Comparison of ENCODE assay signal across 8 cellular contexts in genomic region chr3:149657458-149657795, GRCh38. TPM values are rescaled to one million over a fixed set of nuclear protein-coding genes. Genes with fewer than 3 reads are reported as not detected.
DNase-seq lines count a peak whose midpoint lies in the region; ATAC-seq, FAIRE-seq and TF ChIP-seq lines count a peak whose summit lies in the region.

No MANE protein-coding gene starts in this region.

- no peak overlapping the region for H2BK15ac ChIP-seq in H1 (ENCODE audit: low read length)

- no peak overlapping the region for H4K5ac ChIP-seq in H1 (ENCODE audit: insufficient read length, low read depth, low read length)

- peak overlapping the region; percentile 85; the same call in 1 of the 2 replicates for H3K18ac ChIP-seq in H1 (ENCODE audit: extremely low read depth, low read length)

- no peak for TF ChIP-seq POLR2A in H1 (IDR thresholded peaks at IDR 0.05; ENCODE audit: control extremely low read depth in 1 of 2, low read depth in 2 of 2, low read length in 2 of 2)
- TF ChIP-seq POLR2A in vagina (IDR thresholded peaks at IDR 0.05), result no peak

- H3K4me1 Mint-ChIP-seq in activated CD4-positive, alpha-beta T cell treated with anti-CD3 and anti-CD28 coated beads for 36 hours, result peaks cover 12% of the 10 kb centered on the region

- H3K9ac ChIP-seq in H1 (replicated peaks in 1 of 4; ENCODE audit: extremely low read depth in 1 of 4, low read depth in 3 of 4, low read length in 3 of 4), result peak overlapping the region; percentile 81 to 95 (median 93)

- peak overlapping the region; percentile 95 to 99 for H3K4me2 ChIP-seq in H1 (ENCODE audit: insufficient read depth in 1 of 2, low read depth in 2 of 2, low read length in 2 of 2)

- H3K27me3 ChIP-seq in H1 (replicated peaks in 1 of 4; ENCODE audit: control insufficient read depth in 3 of 4, extremely low read depth in 1 of 4, insufficient read depth in 3 of 4, low read length in 3 of 4) (peaks cover 0 to 12% (median 8%) of the 10 kb centered on the region in 4 experiments; a peak in 4 of 7 replicates), vagina (no peaks in the 10 kb centered on the region)

- intact Hi-C loops in activated CD4-positive, alpha-beta T cell treated with anti-CD3 and anti-CD28 coated beads for 36 hours (cut with DNase I, micrococcal nuclease), result loop anchor here in 1 of 2 experiments (5.0 kb wide), 2 partner anchors 60 to 80 kb away; no protein-coding TSS in a partner anchor
- intact Hi-C loops in mucosa of descending colon (cut with DNase I, micrococcal nuclease) (loop anchor here (5.0 to 10.0 kb wide), 2 partner anchors 123 to 130 kb away; no protein-coding TSS in a partner anchor), vagina (cut with DNase I) (loop anchor here (5.0 kb wide), 2 partner anchors 80 to 125 kb away; no protein-coding TSS in a partner anchor)

- H3K23me2 ChIP-seq in H1 (ENCODE audit: low read depth, low read length), result peaks cover 26% of the 10 kb centered on the region

- no peak overlapping the region; the same call in 1 of the 2 replicates for H2AFZ ChIP-seq in H1 (ENCODE audit: low read length)

- TF ChIP-seq CTCF in RWPE1 (conservative IDR thresholded peaks at IDR 0.05; ENCODE audit: low read depth) (no peak), H1 (IDR thresholded peaks at IDR 0.05; ENCODE audit: control extremely low read depth in 1 of 3, insufficient read depth in 1 of 3, low read depth in 1 of 3, low read length in 3 of 3) (no peak), mucosa of descending colon (IDR thresholded peaks at IDR 0.05) (no peak), vagina (IDR thresholded peaks at IDR 0.05) (no peak)

- H3K9me3 ChIP-seq in H1 (ENCODE audit: insufficient read depth in 2 of 2, low read depth in 1 of 2, low read length in 1 of 2) (no peaks in the 10 kb centered on the region), mucosa of descending colon (no peaks in the 10 kb centered on the region), vagina (no peaks in the 10 kb centered on the region)

- H3K27ac Mint-ChIP-seq in activated CD4-positive, alpha-beta T cell treated with anti-CD3 and anti-CD28 coated beads for 36 hours, result no peak overlapping the region

- no peak overlapping the region for H3K14ac ChIP-seq in H1 (ENCODE audit: insufficient read length)

- H3K4me3 ChIP-seq in H1 (ENCODE audit: extremely low read depth in 1 of 4, insufficient read depth in 2 of 4, low read depth in 3 of 4, low read length in 4 of 4), result peak overlapping the region; percentile 53 to 83 (median 73)
- H3K4me3 ChIP-seq in mucosa of descending colon, result peak overlapping the region; percentile 20
- H3K4me3 ChIP-seq in vagina, result peak overlapping the region; percentile 86 to 92

- H3K4me1 ChIP-seq in H1 (replicated peaks in 1 of 4; ENCODE audit: control insufficient read depth in 3 of 4, insufficient read depth in 4 of 4, low read length in 3 of 4) (peaks cover 0 to 5% (median 1%) of the 10 kb centered on the region in 4 experiments), mucosa of descending colon (ENCODE audit: low read depth) (peaks cover 18% of the 10 kb centered on the region), vagina (peaks cover 49% of the 10 kb centered on the region)

- H3K56ac ChIP-seq in H1 (replicated peaks; ENCODE audit: insufficient read length, low read depth, low read length), result no peak overlapping the region

- 1% methylated on average over 17 of the region's 21 CpGs; no CpG with 5 or more reads in 1 of the 2 experiments for WGBS in H1 (ENCODE audit: extremely low coverage in 1 of 2, insufficient coverage in 1 of 2, insufficient read length in 1 of 2, insufficient replicate concordance in 2 of 2, low coverage in 1 of 2, low lambda C conversion rate in 2 of 2, missing lambda C conversion rate in 1 of 2), 2 experiments

- H3K4ac ChIP-seq in H1 (replicated peaks; ENCODE audit: insufficient read length, low read depth, low read length), result no peak overlapping the region

- H3K9me3 Mint-ChIP-seq in activated CD4-positive, alpha-beta T cell treated with anti-CD3 and anti-CD28 coated beads for 36 hours (ENCODE audit: low read depth), result no peaks in the 10 kb centered on the region

- H3K36me3 ChIP-seq in H1 (ENCODE audit: control insufficient read depth in 2 of 4, insufficient read depth in 4 of 4, low read length in 3 of 4), result peaks cover 0 to 3% (median 0%) of the 10 kb centered on the region in 4 experiments; a peak in 1 of 8 replicates
- no peaks in the 10 kb centered on the region for H3K36me3 ChIP-seq in mucosa of descending colon (ENCODE audit: low read depth)
- no peaks in the 10 kb centered on the region for H3K36me3 ChIP-seq in vagina

- no peak for FAIRE-seq in H1 (lab: Jason Lieb, UNC)

- H2BK12ac ChIP-seq in H1 (ENCODE audit: low read depth, low read length), result peak overlapping the region; percentile 91

- H2BK120ac ChIP-seq in H1 (replicated peaks; ENCODE audit: low read depth, low read length), result no peak overlapping the region

- H3K79me1 ChIP-seq in H1 (ENCODE audit: low read depth, low read length), result peaks cover 5% of the 10 kb centered on the region

- no peak for TF ChIP-seq EP300 in H1 (IDR thresholded peaks at IDR 0.05; ENCODE audit: borderline replicate concordance in 1 of 2, low read depth in 2 of 2, low read length in 2 of 2)

- H2AK5ac ChIP-seq in H1 (ENCODE audit: low read depth, low read length), result no peak overlapping the region

- peak overlapping the region; percentile 96 for H2BK5ac ChIP-seq in H1 (ENCODE audit: low read depth, low read length)

- DNase-seq in activated CD4-positive, alpha-beta T cell treated with anti-CD3 and anti-CD28 coated beads for 36 hours, result no peak
- no peak for DNase-seq in activated CD4-positive, alpha-beta T cell treated with anti-CD3 and anti-CD28 coated beads for 4 hours
- DNase-seq in RWPE1 (ENCODE audit: low spot score) (peak; percentile 76), H1 (ENCODE audit: low read depth in 1 of 2, low spot score in 2 of 2) (no peak), mucosa of descending colon (peak in 1 of 3 donors; percentile 40), vagina (ENCODE audit: extremely low spot score in 2 of 2) (peak in 1 of 2 donors; percentile 90)
- no peak for DNase-seq in activated effector memory CD4-positive, alpha-beta T cell treated with Interleukin-2 at 50 U/mL for 16 hours

- peak; percentile 70 for ATAC-seq in activated CD4-positive, alpha-beta T cell treated with anti-CD3 and anti-CD28 coated beads for 36 hours
- ATAC-seq in mucosa of descending colon (peak; percentile 75), HG03442 (IDR thresholded peaks at IDR 0.05; ENCODE audit: unreplicated experiment) (no peak)

- CTCF ChIA-PET in activated CD4-positive, alpha-beta T cell treated with anti-CD3 and anti-CD28 coated beads for 36 hours (lab: Charles Lee), result interaction anchor here (1.1 to 1.5 kb wide), 2 partner anchors 12 to 99 kb away, joined by 3 to 4 read pairs; no protein-coding TSS in a partner anchor
- CTCF ChIA-PET in RWPE1 (lab: Yijun Ruan, JAX) (interaction anchor here (1.3 to 2.0 kb wide), 2 partner anchors 88 to 287 kb away, joined by 3 to 9 read pairs; no protein-coding TSS in a partner anchor), H1 (lab: Charles Lee; ENCODE audit: partially characterized antibody) (interaction anchor here (1.1 to 5.3 kb wide), 8 partner anchors 9 to 151 kb away, joined by 3 to 35 read pairs (median 4); no protein-coding TSS in a partner anchor)

- H4K91ac ChIP-seq in H1 (replicated peaks; ENCODE audit: insufficient read length, low read length), result peak overlapping the region; percentile 2

- peaks cover 0 to 4% of the 10 kb centered on the region in 2 experiments for H4K20me1 ChIP-seq in H1 (replicated peaks in 1 of 2; ENCODE audit: control insufficient read depth in 1 of 2, insufficient read depth in 2 of 2, low read length in 2 of 2)

- no peak overlapping the region for H2BK20ac ChIP-seq in H1 (ENCODE audit: low read length)

- no peak for TF ChIP-seq RAD21 in H1 (IDR thresholded peaks at IDR 0.05 in 1 of 2, conservative IDR thresholded peaks at IDR 0.05 in 1 of 2; ENCODE audit: low read depth in 2 of 2, low read length in 2 of 2)

- H3K36me3 Mint-ChIP-seq in activated CD4-positive, alpha-beta T cell treated with anti-CD3 and anti-CD28 coated beads for 36 hours (ENCODE audit: low read depth), result no peaks in the 10 kb centered on the region

- peak overlapping the region; percentile 69 for H3K4me3 Mint-ChIP-seq in activated CD4-positive, alpha-beta T cell treated with anti-CD3 and anti-CD28 coated beads for 36 hours

- POLR2A ChIA-PET in activated CD4-positive, alpha-beta T cell treated with anti-CD3 and anti-CD28 coated beads for 36 hours (lab: Charles Lee), result no interaction called here
- POLR2A ChIA-PET in RWPE1 (lab: Yijun Ruan, JAX; ENCODE audit: low non-redundant PET) (interaction anchor here (1.0 to 1.2 kb wide), 4 partner anchors 9 to 89 kb away, joined by 3 to 5 read pairs (median 4); no protein-coding TSS in a partner anchor), H1 (lab: Charles Lee; ENCODE audit: partially characterized antibody) (interaction anchor here (0.7 to 5.8 kb wide), 31 partner anchors 9 to 156 kb away, joined by 3 to 53 read pairs (median 5); partner anchors contain the start of genes COMMD2 and RNF13)

- H3K23ac ChIP-seq in H1 (ENCODE audit: insufficient read length), result no peak overlapping the region

- H4K8ac ChIP-seq in H1 (ENCODE audit: extremely low read depth, insufficient read depth, low read length), result peak overlapping the region; percentile 87; the same call in 1 of the 2 replicates

- peaks cover 0 to 23% of the 10 kb centered on the region in 2 experiments; a peak in 3 of 4 replicates for H3K79me2 ChIP-seq in H1 (ENCODE audit: control insufficient read depth in 1 of 2, insufficient read depth in 2 of 2, low read length in 2 of 2)

- H3K27ac ChIP-seq in RWPE1 (peak overlapping the region; percentile 96), H1 (ENCODE audit: low read depth, low read length) (peak overlapping the region; percentile 98; the same call in 1 of the 2 replicates), vagina (peak overlapping the region; percentile 99)

- peaks cover 45% of the 10 kb centered on the region for H3K27me3 Mint-ChIP-seq in activated CD4-positive, alpha-beta T cell treated with anti-CD3 and anti-CD28 coated beads for 36 hours

TF ChIP-seq in H1, 55 proteins besides CTCF, POLR2A, EP300 and RAD21 (continues in another document):
- TF ChIP-seq ZNF274 (IDR thresholded peaks at IDR 0.05; ENCODE audit: borderline replicate concordance, extremely low read depth, low read length), result no peak

RNA-seq across cellular contexts. Expression of gene WWTR1, which starts 0.4 kb away (rescaled TPM):
- under 1 TPM; 0.46 to 0.54 TPM for total RNA-seq in activated CD4-positive, alpha-beta T cell treated with anti-CD3 and anti-CD28 coated beads for 36 hours
- 18.6 and 19.2 TPM in 2 replicates for total RNA-seq in H1 (2021; fragmentation: NEBNext Ultra II Directional; extraction: Animal tissue kit (Norgen Biotek cat#: 25700))
- polyA plus RNA-seq in H1 (2011; rRNA removed), result 15.7 and 19.2 TPM in 2 replicates
- 13.0 TPM for polyA plus RNA-seq in H1 (2011; cell fraction: cytosol; rRNA removed)
- 27.0 TPM for polyA plus RNA-seq in H1 (2011; cell fraction: nucleus; rRNA removed)
- polyA plus RNA-seq in H1 (2012, experiment 1 of 2), result 9.0 to 17.1 TPM (median 11.7 TPM) in 4 replicates
- 7.5 TPM for polyA plus RNA-seq in H1 (2012, experiment 2 of 2)
- 12.6 TPM for polyA plus RNA-seq in H1 (2013, experiment 1 of 2)
- 12.3 TPM for polyA plus RNA-seq in H1 (2013, experiment 2 of 2)
- polyA minus RNA-seq in H1 (2011; rRNA and poly(A)+ RNA removed), result 25.0 and 28.6 TPM in 2 replicates
- polyA minus RNA-seq in H1 (2011; cell fraction: cytosol; rRNA and poly(A)+ RNA removed), result 13.1 TPM
- polyA minus RNA-seq in H1 (2011; cell fraction: nucleus; rRNA and poly(A)+ RNA removed), result 71.1 TPM
- 100 to 1,000 TPM in 1 of 3 donors, 10 to 100 TPM in 2; 11.6 to 217 (median 20.7) TPM for total RNA-seq in mucosa of descending colon
- total RNA-seq in vagina, result 181 TPM

Comparison
In these comparisons a context has a peak if more than half of its experiments do, and no peak if none do; other contexts are left out.
1. H3K4me3 ChIP-seq: peak in every context shown above with its lines; median percentile 89 in vagina; 73 in H1; 20 in mucosa of descending colon.
2. RNA of gene WWTR1, which starts 0.4 kb away (total RNA-seq): 181 TPM in vagina (single experiment), 11.6 to 217 TPM in mucosa of descending colon and 18.6 to 19.2 TPM in H1; 0.46 to 0.54 TPM in activated CD4-positive, alpha-beta T cell treated with anti-CD3 and anti-CD28 coated beads for 36 hours; every median in the first group is over 4 times any median in the second.
3. Peak in every context shown above with its lines, with median percentiles within 50 percentile points of each other: H3K27ac ChIP-seq.